30 cellular contexts compared by ENCODE assay signal in the genomic region with DNA sequence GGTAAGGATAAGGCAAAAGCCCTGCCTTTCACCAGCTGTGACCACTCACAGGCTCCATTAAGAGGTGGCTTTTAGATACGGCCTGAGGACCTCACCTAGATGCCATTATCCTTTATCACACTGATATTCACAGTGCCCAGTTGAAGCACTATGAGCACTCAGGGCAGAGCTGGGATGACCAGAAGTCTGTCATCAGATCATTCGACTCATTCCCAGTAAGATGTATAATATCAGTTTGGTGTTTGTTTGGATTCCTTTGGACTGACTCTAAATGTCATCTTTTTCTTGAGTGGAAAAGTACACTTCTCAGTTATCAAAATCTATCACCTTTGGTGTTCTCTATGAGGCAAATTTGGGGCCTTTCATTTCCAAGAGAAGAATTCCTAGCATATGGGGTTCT. TPM values are rescaled to one million over a fixed set of nuclear protein-coding genes. Genes with fewer than 3 reads are reported as not detected.
DNase-seq lines count a peak whose midpoint lies in the region; ATAC-seq and TF ChIP-seq lines count a peak whose summit lies in the region.
"Had no signal": no experiment of that assay in that cellular context is flagged by ENCODE, and none has a peak within 500 bp of the region (broad histone marks: within the 10 kb centered on the region; RNA-seq: fewer than 3 reads in every experiment).

No MANE protein-coding gene starts in this region.

- dilution Hi-C loops in IMR-90 (cut with HindIII; ENCODE audit: low sequenced_read_pairs, unreplicated experiment) = no loop called here

- H3K27ac Mint-ChIP-seq in stimulated activated memory B cell treated with anti-CD40 and anti-IgM and Interleukin-4, amounts not matched to agents 10 μg/mL and 1 μg/mL and 100 μg/mL, for 72 hours = no peak overlapping the region
- H3K27ac Mint-ChIP-seq: CD4-positive, alpha-beta T cell; T-cell had no signal

- no peak overlapping the region for H2BK5ac ChIP-seq in IMR-90 (ENCODE audit: low read depth, low read length, poor library complexity, severe bottlenecking)

- H4K8ac ChIP-seq in IMR-90 (ENCODE audit: low read depth in 2 of 2, low read length in 2 of 2) = no peak overlapping the region

- no peak overlapping the region for H3K9ac ChIP-seq in IMR-90 (ENCODE audit: low read depth, low read length)
- H3K9ac ChIP-seq: BLaER1 treated with 17β-estradiol and CSF1 and Interleukin-3, amounts not matched to agents 10 nM and 100 nM had no signal

- CTCF ChIA-PET in IMR-90 (lab: Yijun Ruan, JAX) = no interaction called here

- no peak for TF ChIP-seq RAD21 in IMR-90 (IDR thresholded peaks at IDR 0.05; ENCODE audit: low read length)

- no peak overlapping the region for H4K5ac ChIP-seq in IMR-90 (ENCODE audit: low read depth, low read length)

- no peaks in the 10 kb centered on the region for H3K9me3 ChIP-seq in IMR-90 (ENCODE audit: control insufficient read depth, insufficient read depth, low read length)
- H3K9me3 ChIP-seq: BLaER1 treated with 17β-estradiol and CSF1 and Interleukin-3, amounts not matched to agents 10 nM and 100 nM; SJCRH30 had no signal

- peak; percentile 16 for DNase-seq in activated effector memory CD4-positive, alpha-beta T cell treated with anti-CD3 and anti-CD28 coated beads, Interleukin-2, amount 50 U/mL, for 16 hours
- DNase-seq in activated effector memory CD4-positive, alpha-beta T cell treated with Interleukin-2 at 50 U/mL for 16 hours = no peak
- DNase-seq in IMR-90 (peak; percentile 49), fibroblast of mammary gland (ENCODE audit: low read depth) (peak; percentile 31), erythroblast (lab: John Stamatoyannopoulos, UW) (no peak)
- DNase-seq: 8988T; ACHN; AML-193; CD4-positive, alpha-beta T cell; COR-L47; DMS53; GDM1; KG1; MM.1S; NCI-H1417; NCI-H1694; NCI-H2029 treated with DMSO at 0.1 percent for 48 hours; NCI-H446 treated with DMSO at 0.1 percent for 48 hours; NCI-H526 treated with DMSO at 0.1 percent for 48 hours; PC-9; SJCRH30; T-cell had no signal

- TF ChIP-seq POLR2A in IMR-90 (IDR thresholded peaks at IDR 0.05; ENCODE audit: low read depth, low read length) (no peak), erythroblast (IDR thresholded peaks at IDR 0.05; ENCODE audit: low read length) (no peak)

- in situ Hi-C loops in IMR-90 (cut with MboI; ENCODE audit: low sequenced_read_pairs) = no loop called here

- H2AK9ac ChIP-seq in IMR-90 (replicated peaks; ENCODE audit: low read depth, low read length, poor library complexity) = peak overlapping the region; percentile 60

- H3K4me1 ChIP-seq in IMR-90 (ENCODE audit: control insufficient read depth, insufficient read depth, low read length) = peaks cover 10% of the 10 kb centered on the region

- WGBS in IMR-90 (ENCODE audit: extremely low coverage in 2 of 2, insufficient read length in 1 of 2), 2 experiments = no CpG with 5 or more reads among the region's 2 CpGs

- peak overlapping the region; percentile 78 for H3K14ac ChIP-seq in IMR-90 (replicated peaks; ENCODE audit: low read depth, low read length)

- H2BK15ac ChIP-seq in IMR-90 (ENCODE audit: low read depth, low read length) = no peak overlapping the region

- no peaks in the 10 kb centered on the region for H3K27me3 Mint-ChIP-seq in stimulated activated memory B cell treated with anti-CD40 and anti-IgM and Interleukin-4, amounts not matched to agents 10 μg/mL and 1 μg/mL and 100 μg/mL, for 72 hours
- H3K27me3 Mint-ChIP-seq: CD4-positive, alpha-beta T cell; T-cell had no signal

- no peak overlapping the region for H2AFZ ChIP-seq in IMR-90 (replicated peaks; ENCODE audit: low read length, poor library complexity)
- H2AFZ ChIP-seq: PC-9 had no signal

- H3K9me3 Mint-ChIP-seq in stimulated activated memory B cell treated with anti-CD40 and anti-IgM and Interleukin-4, amounts not matched to agents 10 μg/mL and 1 μg/mL and 100 μg/mL, for 72 hours = no peaks in the 10 kb centered on the region
- H3K9me3 Mint-ChIP-seq: CD4-positive, alpha-beta T cell; T-cell had no signal

- ATAC-seq in IMR-90 (ENCODE audit: low read depth) (peak; percentile 87), HG02610 (IDR thresholded peaks at IDR 0.05; ENCODE audit: unreplicated experiment) (no peak), HG03108 (IDR thresholded peaks at IDR 0.05; ENCODE audit: unreplicated experiment) (no peak)
- no peak for ATAC-seq in stimulated activated memory B cell treated with anti-CD40 and anti-IgM and Interleukin-4, amounts not matched to agents 10 μg/mL and 1 μg/mL and 100 μg/mL, for 72 hours
- ATAC-seq: Right ventricle myocardium inferior, T-cell had no signal

- H3K23ac ChIP-seq in IMR-90 (ENCODE audit: low read depth, low read length) = no peak overlapping the region

- no peaks in the 10 kb centered on the region for H3K27me3 ChIP-seq in IMR-90 (ENCODE audit: control insufficient read depth, insufficient read depth, low read length)
- H3K27me3 ChIP-seq: BLaER1 treated with 17β-estradiol and CSF1 and Interleukin-3, amounts not matched to agents 10 nM and 100 nM; SJCRH30 had no signal

- H3K4me2 ChIP-seq in IMR-90 (ENCODE audit: low read depth, low read length) = no peak overlapping the region
- H3K4me2 ChIP-seq: BLaER1 treated with 17β-estradiol and CSF1 and Interleukin-3, amounts not matched to agents 10 nM and 100 nM; PC-9 had no signal

- H3K79me1 ChIP-seq in IMR-90 (ENCODE audit: low read depth in 1 of 2, low read length in 2 of 2) = no peaks in the 10 kb centered on the region; a peak in 1 of 4 replicates

- intact Hi-C loops in IMR-90 (cut with micrococcal nuclease) = no loop called here

- 0 out of 2 replicates have a peak overlapping the region, but pooled peaks have one; percentile 34 for H2BK20ac ChIP-seq in IMR-90 (ENCODE audit: low read depth, low read length)

- H2AK5ac ChIP-seq in IMR-90 (ENCODE audit: low read depth, low read length) = no peak overlapping the region

- H3K4ac ChIP-seq in IMR-90 (ENCODE audit: low read depth, low read length) = no peak overlapping the region

- H3K9me1 ChIP-seq in IMR-90 (ENCODE audit: insufficient read depth, low read length) = peaks cover 10% of the 10 kb centered on the region

- H3K4me1 Mint-ChIP-seq in stimulated activated memory B cell treated with anti-CD40 and anti-IgM and Interleukin-4, amounts not matched to agents 10 μg/mL and 1 μg/mL and 100 μg/mL, for 72 hours = no peaks in the 10 kb centered on the region
- H3K4me1 Mint-ChIP-seq: T-cell had no signal

- H4K91ac ChIP-seq in IMR-90 (ENCODE audit: insufficient read depth, low read depth, low read length) = no peak overlapping the region

- no peak overlapping the region for H3K27ac ChIP-seq in IMR-90 (ENCODE audit: insufficient read depth, low read length)
- H3K27ac ChIP-seq: BLaER1 treated with 17β-estradiol and CSF1 and Interleukin-3, amounts not matched to agents 10 nM and 100 nM; PC-9; SJCRH30 had no signal

- TF ChIP-seq CTCF in IMR-90 (conservative IDR thresholded peaks at IDR 0.05; ENCODE audit: low read depth, low read length) = no peak
- no peak for TF ChIP-seq CTCF in fibroblast of mammary gland (conservative IDR thresholded peaks at IDR 0.05; ENCODE audit: control insufficient read depth, insufficient read depth, low read depth, low read length)

- no peak overlapping the region for H3K56ac ChIP-seq in IMR-90 (ENCODE audit: extremely low read depth, insufficient read depth, low read length)

- no peak overlapping the region for H3K18ac ChIP-seq in IMR-90 (ENCODE audit: low read depth, low read length)

- H3K4me3 ChIP-seq in IMR-90 (ENCODE audit: insufficient read depth, low read depth, low read length) (no peak overlapping the region), fibroblast of mammary gland (ENCODE audit: control insufficient read depth, low read depth, low read length) (no peak overlapping the region)
- H3K4me3 ChIP-seq: BLaER1 treated with 17β-estradiol and CSF1 and Interleukin-3, amounts not matched to agents 10 nM and 100 nM; PC-9; SJCRH30 had no signal

- POLR2A ChIA-PET in IMR-90 (lab: Charles Lee; ENCODE audit: unreplicated experiment) = no interaction called here

- no peaks in the 10 kb centered on the region for H4K20me1 ChIP-seq in IMR-90 (ENCODE audit: insufficient read depth, low read length)

- H3K36me3 ChIP-seq in IMR-90 (ENCODE audit: control insufficient read depth, insufficient read depth, low read length) = peaks cover 21% of the 10 kb centered on the region

- no TSS peak for BruUV-seq in IMR-90 (replicated peaks; lab: Mats Ljungman, UMichigan)

- no peak overlapping the region for H2BK120ac ChIP-seq in IMR-90 (ENCODE audit: low read depth, low read length)

- H3K4me3 Mint-ChIP-seq in stimulated activated memory B cell treated with anti-CD40 and anti-IgM and Interleukin-4, amounts not matched to agents 10 μg/mL and 1 μg/mL and 100 μg/mL, for 72 hours = no peak overlapping the region
- H3K4me3 Mint-ChIP-seq: CD4-positive, alpha-beta T cell; T-cell had no signal

- H3K36me3 Mint-ChIP-seq in stimulated activated memory B cell treated with anti-CD40 and anti-IgM and Interleukin-4, amounts not matched to agents 10 μg/mL and 1 μg/mL and 100 μg/mL, for 72 hours = no peaks in the 10 kb centered on the region

TF ChIP-seq in IMR-90, 13 proteins besides CTCF, POLR2A, EP300 and RAD21 (continues in another document):
- TF ChIP-seq FOS (IDR thresholded peaks at IDR 0.05; ENCODE audit: low read depth, low read length) (no peak), MAZ (IDR thresholded peaks at IDR 0.05; ENCODE audit: borderline replicate concordance, low read depth, low read length) (no peak), RFX5 (IDR thresholded peaks at IDR 0.05; ENCODE audit: low read depth, low read length) (no peak)

RNA-seq across cellular contexts. Expression of gene CCDC136, which starts 18.7 kb away (rescaled TPM):
- total RNA-seq in IMR-90 (2012; rRNA removed) = 7.7 and 8.3 TPM in 2 replicates
- 15.1 and 18.0 TPM in 2 replicates for polyA plus RNA-seq in IMR-90 (2012; rRNA removed)
- polyA plus RNA-seq in IMR-90 (2012; cell fraction: cytosol; rRNA removed) = 5.3 and 5.9 TPM in 2 replicates
- 41.0 and 106 TPM in 2 replicates for polyA plus RNA-seq in IMR-90 (2012; cell fraction: nucleus; rRNA removed; ENCODE audit: low replicate concordance)

RNA-seq across cellular contexts. Expression of gene FLNC, which starts 19.7 kb away (rescaled TPM):
- total RNA-seq in IMR-90 (2012; rRNA removed) = 116 and 139 TPM in 2 replicates
- polyA plus RNA-seq in IMR-90 (2012; rRNA removed) = 154 and 167 TPM in 2 replicates
- polyA plus RNA-seq in IMR-90 (2012; cell fraction: cytosol; rRNA removed) = 67.5 and 137 TPM in 2 replicates
- polyA plus RNA-seq in IMR-90 (2012; cell fraction: nucleus; rRNA removed; ENCODE audit: low replicate concordance) = 165 and 525 TPM in 2 replicates

RNA-seq across cellular contexts. Expression of gene OPN1SW, which starts 34.9 kb away (rescaled TPM):
- total RNA-seq in IMR-90 (2012; rRNA removed) = not detected in 2 replicates
- not detected in 2 replicates for polyA plus RNA-seq in IMR-90 (2012; rRNA removed)
- polyA plus RNA-seq in IMR-90 (2012; cell fraction: cytosol; rRNA removed) = 0.04 TPM in 1 of 2 replicates, not detected in the other
- not detected in 2 replicates for polyA plus RNA-seq in IMR-90 (2012; cell fraction: nucleus; rRNA removed; ENCODE audit: low replicate concordance)
- total RNA-seq: CD4-positive, alpha-beta T cell; Daoy; H1; PC-9; Right ventricle myocardium inferior; RPMI7951; SJCRH30; T-cell had no signal
- polyA plus RNA-seq: H1 had no signal

RNA-seq across cellular contexts. Expression of gene ATP6V1F, which starts 52.2 kb away (rescaled TPM):
- total RNA-seq in IMR-90 (2012; rRNA removed) = 61.1 and 104 TPM in 2 replicates
- polyA plus RNA-seq in IMR-90 (2012; rRNA removed) = 321 and 346 TPM in 2 replicates
- 128 and 421 TPM in 2 replicates for polyA plus RNA-seq in IMR-90 (2012; cell fraction: cytosol; rRNA removed)
- 84.2 and 106 TPM in 2 replicates for polyA plus RNA-seq in IMR-90 (2012; cell fraction: nucleus; rRNA removed; ENCODE audit: low replicate concordance)

Comparison
In these comparisons a context has a peak if more than half of its experiments do, and no peak if none do; other contexts are left out.
1. DNase-seq: peak in activated effector memory CD4-positive, alpha-beta T cell treated with anti-CD3 and anti-CD28 coated beads, Interleukin-2, amount 50 U/mL, for 16 hours (single experiment), IMR-90 (single experiment) and fibroblast of mammary gland (single experiment); none in activated effector memory CD4-positive, alpha-beta T cell treated with Interleukin-2 at 50 U/mL for 16 hours (single experiment) and erythroblast (0 of 2).